15 cellular contexts compared by ENCODE assay signal in the genomic region with DNA sequence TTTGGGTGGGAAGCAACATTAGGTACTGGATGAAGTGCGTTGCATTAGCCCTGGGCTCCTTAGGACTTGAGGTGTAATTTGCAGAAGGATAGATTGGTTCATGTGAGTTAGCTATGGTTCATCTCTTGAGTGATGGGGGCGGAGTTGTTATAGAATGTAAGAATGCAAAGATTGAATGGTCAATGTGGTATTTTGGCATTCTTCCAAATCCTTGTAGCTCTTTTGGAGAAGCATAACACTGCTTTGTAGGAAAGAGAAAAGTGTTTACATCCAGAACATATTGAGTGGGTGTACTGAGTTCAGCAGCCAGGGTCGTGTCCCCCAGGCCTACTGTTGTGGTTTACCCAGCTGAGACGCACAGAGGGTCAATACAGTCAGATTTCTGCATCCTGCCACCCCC.
DNase-seq lines count a peak whose midpoint lies in the region; ATAC-seq, FAIRE-seq and TF ChIP-seq lines count a peak whose summit lies in the region.
"Had no signal": no experiment of that assay in that cellular context is flagged by ENCODE, and none has a peak within 500 bp of the region (broad histone marks: within the 10 kb centered on the region; RNA-seq: fewer than 3 reads in every experiment).

No MANE protein-coding gene starts in this region.

- CTCF ChIA-PET in Panc1 (lab: Charles Lee), result no interaction called here

- H3K4me3 ChIP-seq in Panc1 (ENCODE audit: low read depth in 2 of 2, low read length in 2 of 2), result no peak overlapping the region
- no peak overlapping the region for H3K4me3 ChIP-seq in epithelial cell of esophagus (ENCODE audit: low read length)
- H3K4me3 ChIP-seq: HAP-1, thoracic aorta had no signal

- H3K27ac ChIP-seq in Panc1 (ENCODE audit: low read length), result peak overlapping the region; percentile 98
- H3K27ac ChIP-seq: 22Rv1, thoracic aorta had no signal

- ATAC-seq in Panc1 (no peak), sciatic nerve (peak; percentile 66)

- no peak for FAIRE-seq in D721Med (lab: Jason Lieb, UNC)

- peaks cover 64% of the 10 kb centered on the region for H3K4me1 ChIP-seq in Panc1 (ENCODE audit: control insufficient read depth, insufficient read depth, low read length)

- no TSS peak for BruUV-seq in Panc1 (replicated peaks; lab: Mats Ljungman, UMichigan)

- no peaks in the 10 kb centered on the region for H3K9me3 ChIP-seq in Panc1 (ENCODE audit: control insufficient read depth, insufficient read depth, low read depth, low read length)
- H3K9me3 ChIP-seq: HAP-1, thoracic aorta had no signal

- no peaks in the 10 kb centered on the region for H3K36me3 ChIP-seq in Panc1 (ENCODE audit: control insufficient read depth, insufficient read depth, low read length)
- H3K36me3 ChIP-seq: HAP-1, thoracic aorta had no signal

- no peak for TF ChIP-seq CTCF in Panc1 (IDR thresholded peaks at IDR 0.05)
- no peak for TF ChIP-seq CTCF in epithelial cell of esophagus (IDR thresholded peaks at IDR 0.05; ENCODE audit: insufficient read depth, low read depth, low read length, missing control alignments)
- TF ChIP-seq CTCF in D721Med (IDR thresholded peaks at IDR 0.05; ENCODE audit: insufficient read depth, missing control alignments), result no peak

- intact Hi-C loops in Panc1 (cut with micrococcal nuclease; ENCODE audit: unreplicated experiment), result no loop called here
- intact Hi-C loops in sciatic nerve (cut with DNase I), result no loop called here

- DNase-seq in DMS 273 (lab: John Stamatoyannopoulos, UW; ENCODE audit: unreplicated experiment) (peak; percentile 21), DMS 273 treated with DMSO at 0.1 percent for 48 hours (lab: John Stamatoyannopoulos, UW) (no peak), Panc1 (ENCODE audit: low read depth, low spot score) (no peak), epithelial cell of esophagus (ENCODE audit: low read depth) (peak; percentile 43), sciatic nerve (ENCODE audit: low spot score) (no peak), D721Med (ENCODE audit: insufficient read length, low spot score) (no peak), NCI-H82 (lab: John Stamatoyannopoulos, UW) (no peak), NOMO-1 treated with dmso at 0.1 percent for 144 hours (lab: John Stamatoyannopoulos, UW; ENCODE audit: unreplicated experiment) (no peak)
- DNase-seq: DND-41, NCI-H2081 treated with DMSO at 0.1 percent for 48 hours, retina, RPMI8226 had no signal

- in situ Hi-C loops in Panc1 (cut with HindIII; ENCODE audit: low pct_unique_long_range_greater_than_20kb, low sequenced_read_pairs), result no loop called here

- POLR2A ChIA-PET in Panc1 (lab: Charles Lee), result no interaction called here

- no peaks in the 10 kb centered on the region for H3K27me3 ChIP-seq in Panc1 (ENCODE audit: control insufficient read depth, insufficient read depth, low read length)

Comparison
In these comparisons a context has a peak if more than half of its experiments do, and no peak if none do; other contexts are left out.
1. DNase-seq: peak in DMS 273 (single experiment) and epithelial cell of esophagus (single experiment); none in DMS 273 treated with DMSO at 0.1 percent for 48 hours (single experiment), Panc1 (single experiment), sciatic nerve (single experiment), D721Med (single experiment), NCI-H82 (single experiment) and NOMO-1 treated with dmso at 0.1 percent for 144 hours (single experiment).